Comparison of ENCODE assay signal across 10 cellular contexts in genomic region chr2:112712903-112713584, GRCh38. TPM values are rescaled to one million over a fixed set of nuclear protein-coding genes. Genes with fewer than 3 reads are reported as not detected.
DNase-seq lines count a peak whose midpoint lies in the region; ATAC-seq and TF ChIP-seq lines count a peak whose summit lies in the region.
"Had no signal": no experiment of that assay in that cellular context is flagged by ENCODE, and none has a peak within 500 bp of the region (broad histone marks: within the 10 kb centered on the region; RNA-seq: fewer than 3 reads in every experiment).

No MANE protein-coding gene starts in this region.

- no peak for ATAC-seq in activated CD8-positive, alpha-beta memory T cell treated with anti-CD3 and anti-CD28 coated beads, Interleukin-2, amount 10 ng/mL, durations not matched to agents 7 days and 5 days
- no peak for ATAC-seq in stimulated activated memory B cell treated with anti-CD40 and anti-IgM and Interleukin-4, amounts not matched to agents 10 μg/mL and 1 μg/mL and 100 μg/mL, for 72 hours
- no peak for ATAC-seq in GM18505 (IDR thresholded peaks at IDR 0.05; ENCODE audit: unreplicated experiment)
- ATAC-seq: GM23338 had no signal

- no peaks in the 10 kb centered on the region for H3K36me3 Mint-ChIP-seq in activated CD8-positive, alpha-beta memory T cell treated with anti-CD3 and anti-CD28 coated beads, Interleukin-2, amount 10 ng/mL, durations not matched to agents 7 days and 5 days
- H3K36me3 Mint-ChIP-seq in stimulated activated memory B cell treated with anti-CD40 and anti-IgM and Interleukin-4, amounts not matched to agents 10 μg/mL and 1 μg/mL and 100 μg/mL, for 72 hours: no peaks in the 10 kb centered on the region

- TF ChIP-seq POLR2A in GM18505 (IDR thresholded peaks at IDR 0.05; ENCODE audit: borderline replicate concordance, extremely low read depth, insufficient read depth, insufficient read length): no peak

- no peaks in the 10 kb centered on the region for H3K9me3 Mint-ChIP-seq in activated CD8-positive, alpha-beta memory T cell treated with anti-CD3 and anti-CD28 coated beads, Interleukin-2, amount 10 ng/mL, durations not matched to agents 7 days and 5 days (ENCODE audit: low read depth)
- H3K9me3 Mint-ChIP-seq in stimulated activated memory B cell treated with anti-CD40 and anti-IgM and Interleukin-4, amounts not matched to agents 10 μg/mL and 1 μg/mL and 100 μg/mL, for 72 hours: no peaks in the 10 kb centered on the region
- H3K9me3 Mint-ChIP-seq: GM23338 had no signal

- DNase-seq in activated naive CD4-positive, alpha-beta T cell treated with Interleukin-2 at 50 U/mL for 16 hours: peak; percentile 69
- DNase-seq in activated naive CD4-positive, alpha-beta T cell treated with anti-CD3 and anti-CD28 coated beads, Interleukin-2, amount 50 U/mL, for 16 hours: no peak
- peak; percentile 40 for DNase-seq in activated CD8-positive, alpha-beta memory T cell treated with anti-CD3 and anti-CD28 coated beads, Interleukin-2, amount 10 ng/mL, durations not matched to agents 7 days and 5 days
- DNase-seq in left kidney (ENCODE audit: low read depth, low spot score) (peak; percentile 57), occipital lobe (lab: John Stamatoyannopoulos, UW) (no peak), NCI-H1694 treated with DMSO at 0.1 percent for 48 hours (lab: John Stamatoyannopoulos, UW) (no peak)
- DNase-seq: NCI-H1048 had no signal

- peaks cover 37% of the 10 kb centered on the region for H3K4me1 Mint-ChIP-seq in activated CD8-positive, alpha-beta memory T cell treated with anti-CD3 and anti-CD28 coated beads, Interleukin-2, amount 10 ng/mL, durations not matched to agents 7 days and 5 days
- peaks cover 60% of the 10 kb centered on the region for H3K4me1 Mint-ChIP-seq in stimulated activated memory B cell treated with anti-CD40 and anti-IgM and Interleukin-4, amounts not matched to agents 10 μg/mL and 1 μg/mL and 100 μg/mL, for 72 hours

- H3K4me3 Mint-ChIP-seq in activated CD8-positive, alpha-beta memory T cell treated with anti-CD3 and anti-CD28 coated beads, Interleukin-2, amount 10 ng/mL, durations not matched to agents 7 days and 5 days: no peak overlapping the region
- H3K4me3 Mint-ChIP-seq in stimulated activated memory B cell treated with anti-CD40 and anti-IgM and Interleukin-4, amounts not matched to agents 10 μg/mL and 1 μg/mL and 100 μg/mL, for 72 hours: no peak overlapping the region
- H3K4me3 Mint-ChIP-seq: GM23338 had no signal

- H3K27me3 Mint-ChIP-seq in activated CD8-positive, alpha-beta memory T cell treated with anti-CD3 and anti-CD28 coated beads, Interleukin-2, amount 10 ng/mL, durations not matched to agents 7 days and 5 days: peaks cover 3% of the 10 kb centered on the region
- H3K27me3 Mint-ChIP-seq in stimulated activated memory B cell treated with anti-CD40 and anti-IgM and Interleukin-4, amounts not matched to agents 10 μg/mL and 1 μg/mL and 100 μg/mL, for 72 hours: no peaks in the 10 kb centered on the region

- CTCF ChIA-PET in activated CD8-positive, alpha-beta memory T cell treated with anti-CD3 and anti-CD28 coated beads, Interleukin-2, amount 10 ng/mL, durations not matched to agents 7 days and 5 days (lab: Charles Lee): interaction anchor here (0.8 to 1.4 kb wide), 5 partner anchors 13 to 113 kb away, joined by 3 to 6 read pairs (median 3); no protein-coding TSS in a partner anchor

- H3K27ac Mint-ChIP-seq in activated CD8-positive, alpha-beta memory T cell treated with anti-CD3 and anti-CD28 coated beads, Interleukin-2, amount 10 ng/mL, durations not matched to agents 7 days and 5 days: no peak overlapping the region
- peak overlapping the region; percentile 41 for H3K27ac Mint-ChIP-seq in stimulated activated memory B cell treated with anti-CD40 and anti-IgM and Interleukin-4, amounts not matched to agents 10 μg/mL and 1 μg/mL and 100 μg/mL, for 72 hours
- H3K27ac Mint-ChIP-seq: GM23338 had no signal

RNA-seq across cellular contexts. Expression of gene NT5DC4, which starts 7.8 kb away (rescaled TPM):
- total RNA-seq in activated CD8-positive, alpha-beta memory T cell treated with anti-CD3 and anti-CD28 coated beads, Interleukin-2, amount 10 ng/mL, durations not matched to agents 7 days and 5 days: not detected
- not detected for total RNA-seq in occipital lobe
- total RNA-seq: GM23338 had no signal

RNA-seq across cellular contexts. Expression of gene CKAP2L, which starts 51.4 kb away (rescaled TPM):
- 10 to 100 TPM; 62.2 to 68.8 TPM for total RNA-seq in activated CD8-positive, alpha-beta memory T cell treated with anti-CD3 and anti-CD28 coated beads, Interleukin-2, amount 10 ng/mL, durations not matched to agents 7 days and 5 days
- total RNA-seq in occipital lobe: 2.2 TPM

Comparison
In these comparisons a context has a peak if more than half of its experiments do, and no peak if none do; other contexts are left out.
1. DNase-seq: peak in activated naive CD4-positive, alpha-beta T cell treated with Interleukin-2 at 50 U/mL for 16 hours (single experiment), activated CD8-positive, alpha-beta memory T cell treated with anti-CD3 and anti-CD28 coated beads, Interleukin-2, amount 10 ng/mL, durations not matched to agents 7 days and 5 days (single experiment) and left kidney (single experiment); none in activated naive CD4-positive, alpha-beta T cell treated with anti-CD3 and anti-CD28 coated beads, Interleukin-2, amount 50 U/mL, for 16 hours (single experiment), occipital lobe (single experiment) and NCI-H1694 treated with DMSO at 0.1 percent for 48 hours (single experiment).
2. RNA of gene CKAP2L, which starts 51.4 kb away (total RNA-seq): 62.2 to 68.8 TPM in activated CD8-positive, alpha-beta memory T cell treated with anti-CD3 and anti-CD28 coated beads, Interleukin-2, amount 10 ng/mL, durations not matched to agents 7 days and 5 days; 2.2 TPM in occipital lobe (single experiment); every median in the first group is over 10 times any median in the second.